Comparison of ENCODE assay signal across 23 cellular contexts in genomic region chr3:63762180-63762579, GRCh38. TPM values are rescaled to one million over a fixed set of nuclear protein-coding genes. Genes with fewer than 3 reads are reported as not detected.
A peak's percentile ranks its signal among the peaks of the same experiment; 100 is the strongest.
DNase-seq lines count a peak whose midpoint lies in the region; ATAC-seq, FAIRE-seq and TF ChIP-seq lines count a peak whose summit lies in the region.
"Had no signal": no experiment of that assay in that cellular context is flagged by ENCODE, and none has a peak within 500 bp of the region (broad histone marks: within the 10 kb centered on the region; RNA-seq: fewer than 3 reads in every experiment).

No MANE protein-coding gene starts in this region.

- no peak overlapping the region for H3K4me3 Mint-ChIP-seq in astrocyte (ENCODE audit: unreplicated experiment)
- H3K4me3 Mint-ChIP-seq: effector memory CD8-positive, alpha-beta T cell had no signal

- H3K4me3 ChIP-seq in ACC112 (ENCODE audit: low read depth, low read length): peak overlapping the region; percentile 72
- no peak overlapping the region for H3K4me3 ChIP-seq in astrocyte (ENCODE audit: insufficient read depth, low read depth, low read length)
- no peak overlapping the region for H3K4me3 ChIP-seq in keratinocyte (ENCODE audit: control insufficient read depth in 2 of 3, extremely low read depth in 1 of 3, insufficient read depth in 2 of 3, low read depth in 1 of 3, low read length in 3 of 3)
- H3K4me3 ChIP-seq in spleen: no peak overlapping the region
- H3K4me3 ChIP-seq: A549, body of pancreas, mucosa of descending colon, uterus had no signal

- H3K36me3 ChIP-seq in ACC112 (ENCODE audit: insufficient read depth, low read length): no peaks in the 10 kb centered on the region
- H3K36me3 ChIP-seq in astrocyte (ENCODE audit: insufficient read depth, low read length): no peaks in the 10 kb centered on the region
- H3K36me3 ChIP-seq in keratinocyte (ENCODE audit: control insufficient read depth in 2 of 2, extremely low read depth in 1 of 2, insufficient read depth in 2 of 2, low read length in 2 of 2): no peaks in the 10 kb centered on the region
- no peaks in the 10 kb centered on the region for H3K36me3 ChIP-seq in spleen
- H3K36me3 ChIP-seq: uterus had no signal

- H3K4me1 ChIP-seq in ACC112 (ENCODE audit: control insufficient read depth, insufficient read depth, low read length, unreplicated experiment): peaks cover 21% of the 10 kb centered on the region
- peaks cover 4% of the 10 kb centered on the region for H3K4me1 ChIP-seq in astrocyte (ENCODE audit: insufficient read depth, low read length)
- H3K4me1 ChIP-seq in keratinocyte (ENCODE audit: control insufficient read depth, extremely low read depth, insufficient read depth, low read length): peaks cover 22% of the 10 kb centered on the region
- H3K4me1 ChIP-seq in spleen: no peaks in the 10 kb centered on the region
- H3K4me1 ChIP-seq: A549, body of pancreas, uterus had no signal

- H3K36me3 Mint-ChIP-seq in astrocyte (ENCODE audit: low read depth, unreplicated experiment): no peaks in the 10 kb centered on the region
- H3K36me3 Mint-ChIP-seq: activated naive CD4-positive, alpha-beta T cell treated with anti-CD3 and anti-CD28 coated beads, Interleukin-2, amount 50 U/mL, for 72 hours had no signal

- H3K4me2 ChIP-seq in astrocyte (ENCODE audit: low read length) (peak overlapping the region; percentile 46), keratinocyte (ENCODE audit: control insufficient read depth, extremely low read depth, insufficient read depth, low read depth, low read length) (no peak overlapping the region)
- H3K4me2 ChIP-seq: A549 had no signal

- no peaks in the 10 kb centered on the region for H3K9me3 Mint-ChIP-seq in astrocyte (ENCODE audit: unreplicated experiment)
- H3K9me3 Mint-ChIP-seq: activated naive CD4-positive, alpha-beta T cell treated with anti-CD3 and anti-CD28 coated beads, Interleukin-2, amount 50 U/mL, for 72 hours had no signal

- H3K27ac Mint-ChIP-seq in astrocyte (ENCODE audit: unreplicated experiment): no peak overlapping the region
- H3K27ac Mint-ChIP-seq: activated naive CD4-positive, alpha-beta T cell treated with anti-CD3 and anti-CD28 coated beads, Interleukin-2, amount 50 U/mL, for 72 hours; effector memory CD8-positive, alpha-beta T cell had no signal

- no peak for TF ChIP-seq POLR2A in spleen (IDR thresholded peaks at IDR 0.05)

- ATAC-seq in GM18517 (IDR thresholded peaks at IDR 0.05; ENCODE audit: unreplicated experiment): no peak
- ATAC-seq: A549; activated naive CD4-positive, alpha-beta T cell treated with anti-CD3 and anti-CD28 coated beads, Interleukin-2, amount 50 U/mL, for 72 hours; body of pancreas; effector memory CD8-positive, alpha-beta T cell; mucosa of descending colon had no signal

- no peak for TF ChIP-seq CTCF in astrocyte (IDR thresholded peaks at IDR 0.05; ENCODE audit: insufficient read depth, low read depth, low read length)
- no peak for TF ChIP-seq CTCF in keratinocyte (optimal IDR thresholded peaks at IDR 0.05 in 1 of 3, IDR thresholded peaks at IDR 0.05 in 1 of 3, conservative IDR thresholded peaks at IDR 0.05 in 1 of 3; ENCODE audit: extremely low read depth in 1 of 3, insufficient read depth in 2 of 3, low read length in 3 of 3)
- no peak for TF ChIP-seq CTCF in spleen (IDR thresholded peaks at IDR 0.05 in 8 of 11, conservative IDR thresholded peaks at IDR 0.05 in 3 of 11)

- dilution Hi-C loops in keratinocyte (cut with MboI; ENCODE audit: extremely low pct_ligation_motif_present, low sequenced_read_pairs): no loop called here

- H4K20me1 ChIP-seq in astrocyte (ENCODE audit: insufficient read depth, low read length) (no peaks in the 10 kb centered on the region), keratinocyte (ENCODE audit: control insufficient read depth, extremely low read depth, insufficient read depth, low read length) (no peaks in the 10 kb centered on the region)

- H3K9ac ChIP-seq in astrocyte (ENCODE audit: low read length) (no peak overlapping the region), keratinocyte (ENCODE audit: control insufficient read depth, extremely low read depth, insufficient read depth, low read length) (no peak overlapping the region)

- peak; percentile 87 for DNase-seq in GM04503 (ENCODE audit: low read depth)
- peak; percentile 27 for DNase-seq in astrocyte (ENCODE audit: low read depth)
- DNase-seq in keratinocyte (ENCODE audit: low read depth, low spot score): no peak
- no peak for DNase-seq in NCI-H146 treated with DMSO at 0.1 percent for 48 hours (lab: John Stamatoyannopoulos, UW; ENCODE audit: unreplicated experiment)
- DNase-seq in spleen: no peak
- no peak for DNase-seq in AML-193 (lab: John Stamatoyannopoulos, UW)
- DNase-seq: body of pancreas; DMS79; effector memory CD8-positive, alpha-beta T cell; mucosa of descending colon; NCI-H526 treated with DMSO at 0.1 percent for 48 hours; stimulated activated CD8-positive, alpha-beta memory T cell treated with anti-CD3 and anti-CD28 coated beads, Interleukin-4, amount 100 ng/mL, for 48 hours; substantia nigra; uterus had no signal

- H3K27me3 Mint-ChIP-seq in astrocyte (ENCODE audit: low read depth, unreplicated experiment): no peaks in the 10 kb centered on the region

- H2AFZ ChIP-seq in ACC112 (ENCODE audit: low read length, unreplicated experiment): peak overlapping the region; percentile 76
- no peak overlapping the region for H2AFZ ChIP-seq in astrocyte (ENCODE audit: low read depth, low read length)
- no peak overlapping the region for H2AFZ ChIP-seq in keratinocyte (ENCODE audit: control insufficient read depth, low read length)

- 84 to 93% (median 90%) methylated on average over 1 of the region's 1 CpG for WGBS in spleen, 5 donors

- H3K4me1 Mint-ChIP-seq in astrocyte (ENCODE audit: low read depth, unreplicated experiment): peaks cover 17% of the 10 kb centered on the region

- intact Hi-C loops in spleen (cut with DNase I; ENCODE audit: low total_unique reads): no loop called here

- H3K9me3 ChIP-seq in astrocyte (ENCODE audit: insufficient read depth, low read depth, low read length) (no peaks in the 10 kb centered on the region), keratinocyte (ENCODE audit: control insufficient read depth, low read depth, low read length) (no peaks in the 10 kb centered on the region), spleen (no peaks in the 10 kb centered on the region)
- H3K9me3 ChIP-seq: A549, body of pancreas, mucosa of descending colon, uterus had no signal

- H3K79me2 ChIP-seq in ACC112 (ENCODE audit: control insufficient read depth, insufficient read depth, low read length, unreplicated experiment) (no peaks in the 10 kb centered on the region), astrocyte (ENCODE audit: insufficient read depth, low read length) (no peaks in the 10 kb centered on the region), keratinocyte (ENCODE audit: control insufficient read depth, insufficient read depth, low read length) (no peaks in the 10 kb centered on the region)

- no peaks in the 10 kb centered on the region for H3K9me1 ChIP-seq in keratinocyte (ENCODE audit: control insufficient read depth, extremely low read depth, insufficient read depth, low read length)

- H3K27me3 ChIP-seq in ACC112 (ENCODE audit: insufficient read depth, low read length) (peaks cover 4% of the 10 kb centered on the region; the same call in 1 of the 2 replicates), astrocyte (ENCODE audit: insufficient read depth, low read length) (no peaks in the 10 kb centered on the region), keratinocyte (ENCODE audit: control insufficient read depth, extremely low read depth, insufficient read depth, low read length) (no peaks in the 10 kb centered on the region), spleen (replicated peaks in 1 of 7) (no peaks in the 10 kb centered on the region)
- H3K27me3 ChIP-seq: body of pancreas, uterus had no signal

- peak overlapping the region; percentile 72 for H3K27ac ChIP-seq in ACC112 (ENCODE audit: low read depth, low read length)
- no peak overlapping the region for H3K27ac ChIP-seq in astrocyte (ENCODE audit: low read depth, low read length)
- no peak overlapping the region for H3K27ac ChIP-seq in keratinocyte (ENCODE audit: control insufficient read depth, insufficient read depth, low read length)
- H3K27ac ChIP-seq in spleen: no peak overlapping the region
- H3K27ac ChIP-seq: A549, body of pancreas, HL-60, RWPE1, uterus had no signal

- FAIRE-seq in astrocyte (lab: Jason Lieb, UNC): peak; percentile 93
- peak; percentile 32 for FAIRE-seq in keratinocyte (lab: Jason Lieb, UNC)
- FAIRE-seq: A549, TTC549 had no signal

RNA-seq across cellular contexts. Expression of gene C3orf49, which starts 56.9 kb away (rescaled TPM):
- total RNA-seq in astrocyte: not detected in 2 replicates
- polyA plus RNA-seq in keratinocyte: not detected in 3 replicates
- not detected for polyA plus RNA-seq in keratinocyte (2011; ENCODE audit: low read depth)
- polyA plus RNA-seq in keratinocyte (2011; cell fraction: cytosol; rRNA removed): not detected in 2 replicates
- not detected in 2 replicates for polyA plus RNA-seq in keratinocyte (2011; cell fraction: nucleus; rRNA removed)
- not detected in 2 replicates for polyA plus RNA-seq in keratinocyte (2012; ENCODE audit: low replicate concordance)
- not detected in 3 replicates for polyA minus RNA-seq in keratinocyte
- polyA minus RNA-seq in keratinocyte (2011; cell fraction: cytosol; rRNA and poly(A)+ RNA removed): not detected
- not detected in 2 replicates for polyA minus RNA-seq in keratinocyte (2011; cell fraction: nucleus; rRNA and poly(A)+ RNA removed)
- total RNA-seq in spleen: not detected
- not detected for polyA plus RNA-seq in spleen
- total RNA-seq: activated CD8-positive, alpha-beta memory T cell treated with anti-CD3 and anti-CD28 coated beads for 36 hours; activated naive CD4-positive, alpha-beta T cell treated with anti-CD3 and anti-CD28 coated beads, Interleukin-2, amount 50 U/mL, for 72 hours; body of pancreas; lower leg skin; mucosa of descending colon; uterus had no signal
- polyA plus RNA-seq: A549 had no signal

Comparison
In these comparisons a context has a peak if more than half of its experiments do, and no peak if none do; other contexts are left out.
1. DNase-seq: peak in GM04503 (single experiment) and astrocyte (single experiment); none in keratinocyte (single experiment), NCI-H146 treated with DMSO at 0.1 percent for 48 hours (single experiment), spleen (single experiment) and AML-193 (0 of 2).